In genomic region chr6:167165887-167166471, GRCh38 we compare ENCODE assay signal across 2 cellular contexts.
A peak's percentile ranks its signal among the peaks of the same experiment; 100 is the strongest.
TF ChIP-seq lines count a peak whose summit lies in the region.

No MANE protein-coding gene starts in this region.

TF ChIP-seq in GM12878, 131 proteins besides CTCF, POLR2A, EP300 and RAD21:
- TF ChIP-seq TARDBP (IDR thresholded peaks at IDR 0.05; ENCODE audit: borderline replicate concordance), result no peak
- TF ChIP-seq CBFB (IDR thresholded peaks at IDR 0.05; ENCODE audit: low read depth), result no peak
- no peak for TF ChIP-seq ZBTB40 (IDR thresholded peaks at IDR 0.05; ENCODE audit: borderline replicate concordance)
- no peak for TF ChIP-seq MEF2B (IDR thresholded peaks at IDR 0.05; ENCODE audit: partially characterized antibody, poor library complexity, severe bottlenecking)
- TF ChIP-seq NFXL1 (IDR thresholded peaks at IDR 0.05; ENCODE audit: borderline replicate concordance), result no peak
- TF ChIP-seq HDAC2 (IDR thresholded peaks at IDR 0.05), result no peak
- TF ChIP-seq MYB (IDR thresholded peaks at IDR 0.05; ENCODE audit: borderline replicate concordance, low read depth, low read length), result no peak
- no peak for TF ChIP-seq ZNF687 (IDR thresholded peaks at IDR 0.05)
- TF ChIP-seq TCF7 (IDR thresholded peaks at IDR 0.05; ENCODE audit: borderline replicate concordance), result no peak
- TF ChIP-seq RB1 (IDR thresholded peaks at IDR 0.05; ENCODE audit: borderline replicate concordance), result no peak
- no peak for TF ChIP-seq ZNF217 (IDR thresholded peaks at IDR 0.05)

TF ChIP-seq in HepG2, 621 proteins besides CTCF, POLR2A, EP300 and RAD21:
- TF ChIP-seq CREB1 (IDR thresholded peaks at IDR 0.05) (peak; percentile 26; the same call in 1 of the 2 replicates), CREB1 (CRISPR knock-in tag; IDR thresholded peaks at IDR 0.05) (no peak), MAZ (IDR thresholded peaks at IDR 0.05; ENCODE audit: borderline replicate concordance, low read depth, low read length) (no peak), MAZ (CRISPR knock-in tag; IDR thresholded peaks at IDR 0.05; ENCODE audit: low read depth) (no peak)
